9 cellular contexts compared by ENCODE assay signal in genomic region chr14:24312736-24313507, GRCh38. TPM values are rescaled to one million over a fixed set of nuclear protein-coding genes. Genes with fewer than 3 reads are reported as not detected.
DNase-seq lines count a peak whose midpoint lies in the region; ATAC-seq, FAIRE-seq and TF ChIP-seq lines count a peak whose summit lies in the region.
"Had no signal": no experiment of that assay in that cellular context is flagged by ENCODE, and none has a peak within 500 bp of the region (broad histone marks: within the 10 kb centered on the region; RNA-seq: fewer than 3 reads in every experiment).

No MANE protein-coding gene starts in this region.

- H3K4me2 ChIP-seq in HCT116 (ENCODE audit: low read length): no peak overlapping the region

- peaks cover 4 to 5% of the 10 kb centered on the region in 2 experiments; a peak in 2 of 4 replicates for H3K36me3 ChIP-seq in HCT116 (ENCODE audit: control insufficient read depth in 1 of 2, insufficient read depth in 2 of 2, low read length in 2 of 2)
- no peaks in the 10 kb centered on the region for H3K36me3 ChIP-seq in esophagus muscularis mucosa
- H3K36me3 ChIP-seq in small intestine (ENCODE audit: control insufficient read depth in 2 of 2, insufficient read depth in 2 of 2, low read length in 2 of 2): no peaks in the 10 kb centered on the region

- intact Hi-C loops in HCT116 (cut with micrococcal nuclease) (no loop called here), esophagus muscularis mucosa (cut with DNase I) (loop anchor here (5.0 kb wide), 1 partner anchor 124 kb away; no protein-coding TSS in a partner anchor)

- DNase-seq in HCT116 (ENCODE audit: low read depth, low spot score): no peak
- peak; percentile 80 for DNase-seq in SKM-1 treated with dmso at 0.1 percent for 144 hours (lab: John Stamatoyannopoulos, UW; ENCODE audit: unreplicated experiment)
- DNase-seq in esophagus muscularis mucosa (ENCODE audit: extremely low spot score): no peak
- peak; percentile 52 for DNase-seq in small intestine
- DNase-seq in HuH-7.5 (ENCODE audit: low spot score): no peak
- DNase-seq in cerebellar nuclear complex (lab: John Stamatoyannopoulos, UW): no peak
- no peak for DNase-seq in middle frontal gyrus (ENCODE audit: extremely low spot score, low spot score)

- TF ChIP-seq CTCF in HCT116 (IDR thresholded peaks at IDR 0.05 in 2 of 3, conservative IDR thresholded peaks at IDR 0.05 in 1 of 3; ENCODE audit: borderline replicate concordance in 1 of 3, insufficient read depth in 1 of 3, low read depth in 2 of 3, low read length in 2 of 3): no peak
- TF ChIP-seq CTCF in esophagus muscularis mucosa (IDR thresholded peaks at IDR 0.05): no peak

- no peaks in the 10 kb centered on the region for H4K20me1 ChIP-seq in HCT116 (ENCODE audit: insufficient read depth)

- H3K4me1 ChIP-seq in HCT116 (ENCODE audit: control insufficient read depth in 1 of 2, insufficient read depth in 2 of 2, low read length in 2 of 2) (peaks cover 13 to 28% of the 10 kb centered on the region in 2 experiments), esophagus muscularis mucosa (peaks cover 52 to 84% (median 70%) of the 10 kb centered on the region in 4 donors), small intestine (ENCODE audit: control insufficient read depth in 2 of 2, insufficient read depth in 1 of 2, low read depth in 1 of 2, low read length in 1 of 2) (peaks cover 9 to 19% of the 10 kb centered on the region in 2 donors)

- no peaks in the 10 kb centered on the region for H3K9me2 ChIP-seq in HCT116 (ENCODE audit: insufficient read depth)

- WGBS in esophagus muscularis mucosa: 65% methylated on average over 9 of the region's 9 CpGs
- 63 to 79% (median 75%) methylated on average over 9 of the region's 9 CpGs for WGBS in small intestine, 3 donors

- no peaks in the 10 kb centered on the region for H3K79me2 ChIP-seq in HCT116 (ENCODE audit: insufficient read depth, low read length)

- H3K9me3 ChIP-seq in HCT116 (ENCODE audit: control insufficient read depth in 1 of 2, insufficient read depth in 1 of 2, low read depth in 1 of 2, low read length in 2 of 2) (no peaks in the 10 kb centered on the region), esophagus muscularis mucosa (no peaks in the 10 kb centered on the region), small intestine (ENCODE audit: control insufficient read depth, low read depth) (no peaks in the 10 kb centered on the region)

- TF ChIP-seq POLR2A in HCT116 (IDR thresholded peaks at IDR 0.05; ENCODE audit: borderline replicate concordance, extremely low read depth, insufficient read depth, insufficient read length) (no peak), esophagus muscularis mucosa (IDR thresholded peaks at IDR 0.05; ENCODE audit: low read depth) (no peak)

- no peaks in the 10 kb centered on the region for H3K27me3 ChIP-seq in HCT116 (ENCODE audit: insufficient read depth, low read length)
- H3K27me3 ChIP-seq in esophagus muscularis mucosa: peaks cover 0 to 33% (median 9%) of the 10 kb centered on the region in 4 donors
- H3K27me3 ChIP-seq in small intestine (ENCODE audit: control insufficient read depth in 2 of 2, insufficient read depth in 2 of 2, low read length in 2 of 2): no peaks in the 10 kb centered on the region

- TF ChIP-seq RAD21 in HCT116 (IDR thresholded peaks at IDR 0.05; ENCODE audit: low read depth): no peak

- no peak overlapping the region for H2AFZ ChIP-seq in HCT116 (ENCODE audit: low read depth, low read length, poor library complexity, severe bottlenecking)

- FAIRE-seq in small intestine (lab: Jason Lieb, UNC): no peak
- FAIRE-seq: K562 had no signal

- H3K27ac ChIP-seq in HCT116 (ENCODE audit: low read depth, low read length) (no peak overlapping the region), esophagus muscularis mucosa (replicated peaks in 1 of 4) (peak overlapping the region; percentile 77 to 90 (median 84)), small intestine (ENCODE audit: low read depth in 1 of 2, low read length in 1 of 2) (peak overlapping the region; percentile 16 to 81)

- POLR2A ChIA-PET in HCT116 (lab: Charles Lee): no interaction called here

- no peak for TF ChIP-seq EP300 in esophagus muscularis mucosa (IDR thresholded peaks at IDR 0.05)

- RAD21 ChIA-PET in HCT116 (lab: Charles Lee; ENCODE audit: low non-redundant PET in 1 of 2, low total read pairs in 2 of 2, uncharacterized antibody in 2 of 2, unreplicated experiment in 2 of 2): interaction anchor here in 1 of 2 experiments (1.1 kb wide), 1 partner anchor 21 kb away, joined by 3 read pairs; no protein-coding TSS in a partner anchor

- CTCF ChIA-PET in HCT116 (lab: Charles Lee): interaction anchor here (1.6 kb wide), 1 partner anchor 119 kb away, joined by 3 read pairs; no protein-coding TSS in a partner anchor

- no peak overlapping the region for H3K9ac ChIP-seq in HCT116 (ENCODE audit: low read length)

- TSS peak; percentile 3 for BruUV-seq in HCT116 (replicated peaks; lab: Mats Ljungman, UMichigan)

- H3K4me3 ChIP-seq in HCT116 (replicated peaks in 1 of 2; ENCODE audit: low read depth in 1 of 2, low read length in 2 of 2): no peak overlapping the region
- no peak overlapping the region for H3K4me3 ChIP-seq in esophagus muscularis mucosa
- H3K4me3 ChIP-seq in small intestine (ENCODE audit: low read depth in 1 of 2, low read length in 2 of 2): no peak overlapping the region
- H3K4me3 ChIP-seq: K562 had no signal

- ATAC-seq in HCT116 (no peak), GM18861 (IDR thresholded peaks at IDR 0.05; ENCODE audit: unreplicated experiment) (no peak)
- ATAC-seq: K562 had no signal

TF ChIP-seq in HCT116, 20 proteins besides CTCF, POLR2A, EP300 and RAD21:
- TF ChIP-seq FOSL1 (IDR thresholded peaks at IDR 0.05; ENCODE audit: low read depth) (no peak), JUND (IDR thresholded peaks at IDR 0.05) (no peak), EZH2 (IDR thresholded peaks at IDR 0.05) (no peak), ATF3 (IDR thresholded peaks at IDR 0.05) (no peak), EZH2phosphoT487 (IDR thresholded peaks at IDR 0.05; ENCODE audit: borderline replicate concordance) (no peak), SP1 (IDR thresholded peaks at IDR 0.05; ENCODE audit: low read depth) (no peak), ZBTB33 (IDR thresholded peaks at IDR 0.05; ENCODE audit: extremely low read depth, insufficient replicate concordance, low read length) (no peak), TCF7L2 (IDR thresholded peaks at IDR 0.05; ENCODE audit: borderline replicate concordance, extremely low read depth, insufficient read depth, insufficient read length) (no peak), YY1 (IDR thresholded peaks at IDR 0.05; ENCODE audit: extremely low read depth, insufficient replicate concordance, low read depth, low read length) (no peak), EGR1 (IDR thresholded peaks at IDR 0.05; ENCODE audit: low read depth) (no peak), POLR2AphosphoS5 (IDR thresholded peaks at IDR 0.05; ENCODE audit: low read depth, low read length) (no peak), MAX (IDR thresholded peaks at IDR 0.05) (no peak), ELF1 (IDR thresholded peaks at IDR 0.05; ENCODE audit: borderline replicate concordance, low read depth) (no peak)

RNA-seq across cellular contexts. Expression of gene LTB4R, which starts 1.6 kb away (rescaled TPM):
- 14.8 TPM for total RNA-seq in HCT116 (2021; ENCODE audit: unreplicated experiment)
- polyA plus RNA-seq in HCT116 (2012): 10.4 and 12.6 TPM in 2 replicates
- total RNA-seq in esophagus muscularis mucosa: 1 to 10 TPM in 3 of 4 donors, under 1 TPM in 1; 0.42 to 6.0 (median 2.9) TPM
- polyA plus RNA-seq in small intestine: 10 to 100 TPM in 2 of 3 donors, 1 to 10 TPM in 1; 9.8 to 37.0 (median 21.9) TPM

RNA-seq across cellular contexts. Expression of gene LTB4R2, which starts 3.0 kb away (rescaled TPM):
- total RNA-seq in HCT116 (2021; ENCODE audit: unreplicated experiment): 15.4 TPM
- 7.1 and 7.9 TPM in 2 replicates for polyA plus RNA-seq in HCT116 (2012)
- total RNA-seq in esophagus muscularis mucosa: 1 to 10 TPM; 1.7 to 3.7 (median 2.4) TPM
- 1 to 10 TPM in 2 of 3 donors, under 1 TPM in 1; 0.89 to 2.7 (median 1.9) TPM for polyA plus RNA-seq in small intestine

RNA-seq across cellular contexts. Expression of gene CIDEB, which starts 5.1 kb away (rescaled TPM):
- 0.22 TPM for total RNA-seq in HCT116 (2021; ENCODE audit: unreplicated experiment)
- 0.07 TPM in 1 of 2 replicates, not detected in the other for polyA plus RNA-seq in HCT116 (2012)
- total RNA-seq in esophagus muscularis mucosa: 10 to 100 TPM in 1 of 4 donors, 1 to 10 TPM in 3; 6.6 to 12.5 (median 8.1) TPM
- polyA plus RNA-seq in small intestine: 100 to 1,000 TPM in 2 of 3 donors, 10 to 100 TPM in 1; 31.2 to 273 (median 195) TPM

RNA-seq across cellular contexts. Expression of gene NOP9, which starts 13.3 kb away (rescaled TPM):
- total RNA-seq in HCT116 (2021; ENCODE audit: unreplicated experiment): 39.4 TPM
- 18.4 and 18.7 TPM in 2 replicates for polyA plus RNA-seq in HCT116 (2012)
- 10 to 100 TPM; 16.6 to 29.2 (median 21.6) TPM for total RNA-seq in esophagus muscularis mucosa
- 10 to 100 TPM in 2 of 3 donors, 1 to 10 TPM in 1; 9.7 to 22.5 (median 14.3) TPM for polyA plus RNA-seq in small intestine

RNA-seq across cellular contexts. Expression of gene DHRS1, which starts 13.3 kb away (rescaled TPM):
- total RNA-seq in HCT116 (2021; ENCODE audit: unreplicated experiment) (34.7 TPM), esophagus muscularis mucosa (10 to 100 TPM; 13.9 to 22.4 (median 19.2) TPM)
- polyA plus RNA-seq in HCT116 (2012): 30.8 and 34.3 TPM in 2 replicates
- 10 to 100 TPM; 45.2 to 95.7 (median 68.6) TPM for polyA plus RNA-seq in small intestine

Comparison
In these comparisons a context has a peak if more than half of its experiments do, and no peak if none do; other contexts are left out.
1. DNase-seq: peak in SKM-1 treated with dmso at 0.1 percent for 144 hours (single experiment) and small intestine (single experiment); none in HCT116 (single experiment), esophagus muscularis mucosa (single experiment), HuH-7.5 (single experiment), cerebellar nuclear complex (0 of 2) and middle frontal gyrus (single experiment).